Comparison of ENCODE assay signal across 18 cellular contexts in the genomic region with DNA sequence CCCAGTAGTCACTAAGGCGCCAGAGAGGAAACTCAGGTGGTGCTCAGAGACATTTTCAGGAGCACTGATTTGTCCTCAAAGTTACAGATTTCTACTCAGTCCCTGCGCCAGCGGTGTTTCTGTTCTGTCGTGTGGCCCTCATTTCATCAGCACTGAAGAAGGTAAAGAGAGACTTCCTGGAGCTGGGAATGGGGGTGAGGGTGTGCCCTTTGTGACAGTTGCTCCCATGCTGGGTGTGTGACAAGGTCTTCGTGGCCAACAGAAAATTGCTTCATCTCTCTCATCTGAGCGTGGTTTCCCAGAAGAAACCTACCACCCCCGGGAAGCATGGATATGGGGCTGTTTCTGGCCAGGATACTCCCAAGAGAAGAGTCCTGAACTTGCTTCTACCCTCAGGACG. TPM values are rescaled to one million over a fixed set of nuclear protein-coding genes. Genes with fewer than 3 reads are reported as not detected.
DNase-seq lines count a peak whose midpoint lies in the region; ATAC-seq, FAIRE-seq and TF ChIP-seq lines count a peak whose summit lies in the region.
"Had no signal": no experiment of that assay in that cellular context is flagged by ENCODE, and none has a peak within 500 bp of the region (broad histone marks: within the 10 kb centered on the region; RNA-seq: fewer than 3 reads in every experiment).

No MANE protein-coding gene starts in this region.

- no peaks in the 10 kb centered on the region for H3K36me3 ChIP-seq in mucosa of descending colon (ENCODE audit: low read depth)
- peaks cover 3% of the 10 kb centered on the region for H3K36me3 ChIP-seq in suprapubic skin
- H3K36me3 ChIP-seq: SJCRH30 had no signal

- no peaks in the 10 kb centered on the region for H3K27me3 ChIP-seq in suprapubic skin

- TF ChIP-seq CTCF in mucosa of descending colon (IDR thresholded peaks at IDR 0.05) (no peak), suprapubic skin (IDR thresholded peaks at IDR 0.05) (no peak)

- intact Hi-C loops in mucosa of descending colon (cut with DNase I, micrococcal nuclease): no loop called here

- WGBS in suprapubic skin: 46% methylated on average over 8 of the region's 8 CpGs

- peak overlapping the region; percentile 89 for H3K27ac ChIP-seq in suprapubic skin
- H3K27ac ChIP-seq: SJCRH30 had no signal

- ATAC-seq in mucosa of descending colon: peak; percentile 8
- no peak for ATAC-seq in HG02938 (IDR thresholded peaks at IDR 0.05; ENCODE audit: unreplicated experiment)
- ATAC-seq: activated CD4-positive, CD25-positive, alpha-beta regulatory T cell treated with anti-CD3 and anti-CD28 coated beads, Interleukin-2, amount 50 U/mL, for 24 hours; GM12878 had no signal

- H3K4me3 ChIP-seq in mucosa of descending colon: no peak overlapping the region
- H3K4me3 ChIP-seq in suprapubic skin: no peak overlapping the region
- H3K4me3 ChIP-seq: GM12878, lung, SJCRH30 had no signal

- DNase-seq in NCI-H69 (lab: John Stamatoyannopoulos, UW) (peak; percentile 20), epidermal melanocyte (ENCODE audit: insufficient read length, low spot score) (peak; percentile 10), mucosa of descending colon (peak in 2 of 3 donors; percentile 60 to 61), suprapubic skin (ENCODE audit: low spot score in 2 of 2) (no peak), hypothalamus (lab: John Stamatoyannopoulos, UW) (no peak), NCI-H446 (lab: John Stamatoyannopoulos, UW) (no peak), GM12892 (ENCODE audit: insufficient read length) (no peak)
- DNase-seq: activated gamma-delta T cell treated with Interleukin-2 at 50 U/mL for 16 hours, cerebellar nuclear complex, GDM1, NCI-H187 treated with DMSO at 0.1 percent for 48 hours, NCI-H446 treated with DMSO at 0.1 percent for 48 hours, SJCRH30 had no signal

- TF ChIP-seq POLR2A in suprapubic skin (IDR thresholded peaks at IDR 0.05) (no peak), GM12892 (IDR thresholded peaks at IDR 0.05; ENCODE audit: low read depth, low read length) (no peak)

- no peak for TF ChIP-seq EP300 in suprapubic skin (IDR thresholded peaks at IDR 0.05)

- H3K4me1 ChIP-seq in mucosa of descending colon (ENCODE audit: low read depth) (peaks cover 16% of the 10 kb centered on the region), suprapubic skin (peaks cover 51% of the 10 kb centered on the region)

- H3K9me3 ChIP-seq in mucosa of descending colon (no peaks in the 10 kb centered on the region), suprapubic skin (no peaks in the 10 kb centered on the region)
- H3K9me3 ChIP-seq: SJCRH30 had no signal

- no peak for FAIRE-seq in GM12892 (lab: Jason Lieb, UNC)
- FAIRE-seq: D721Med, GM12878 had no signal

RNA-seq across cellular contexts. Expression of gene PPARA, which starts 2.0 kb away (rescaled TPM):
- total RNA-seq in mucosa of descending colon (10 to 100 TPM; 57.9 to 81.4 (median 58.5) TPM), suprapubic skin (10 to 100 TPM; 18.7 to 53.8 (median 32.0) TPM)
- polyA plus RNA-seq in GM12892 (2012; ENCODE audit: missing spikeins): 6.2 TPM

Comparison
In these comparisons a context has a peak if more than half of its experiments do, and no peak if none do; other contexts are left out.
1. DNase-seq: peak in NCI-H69 (single experiment), epidermal melanocyte (single experiment) and mucosa of descending colon (2 of 3); none in suprapubic skin (0 of 2), hypothalamus (0 of 51), NCI-H446 (0 of 2) and GM12892 (single experiment).